ENCODE assay signal across 1 cellular context in genomic region chr13:42283574-42283973, GRCh38.
TF ChIP-seq lines count a peak whose summit lies in the region.

No MANE protein-coding gene starts in this region.

TF ChIP-seq in HEK293, 187 proteins besides CTCF, POLR2A, EP300 and RAD21 (continued from another document):
- TF ChIP-seq GLI2 (tag by site-specific recombination; IDR thresholded peaks at IDR 0.05; ENCODE audit: borderline replicate concordance, low read depth) (no peak), ZNF157 (tag by site-specific recombination; IDR thresholded peaks at IDR 0.05) (no peak), ZNF174 (tag by site-specific recombination; IDR thresholded peaks at IDR 0.05) (no peak), ZNF837 (tag by site-specific recombination; IDR thresholded peaks at IDR 0.05) (no peak), ZSCAN18 (tag by site-specific recombination; IDR thresholded peaks at IDR 0.05) (no peak), WT1 (tag by site-specific recombination; IDR thresholded peaks at IDR 0.05) (0 out of 2 replicates have a peak, but pooled peaks have one; percentile 48), ZNF600 (tag by site-specific recombination; IDR thresholded peaks at IDR 0.05) (peak; percentile 65)
